27 cellular contexts compared by ENCODE assay signal in the genomic region with DNA sequence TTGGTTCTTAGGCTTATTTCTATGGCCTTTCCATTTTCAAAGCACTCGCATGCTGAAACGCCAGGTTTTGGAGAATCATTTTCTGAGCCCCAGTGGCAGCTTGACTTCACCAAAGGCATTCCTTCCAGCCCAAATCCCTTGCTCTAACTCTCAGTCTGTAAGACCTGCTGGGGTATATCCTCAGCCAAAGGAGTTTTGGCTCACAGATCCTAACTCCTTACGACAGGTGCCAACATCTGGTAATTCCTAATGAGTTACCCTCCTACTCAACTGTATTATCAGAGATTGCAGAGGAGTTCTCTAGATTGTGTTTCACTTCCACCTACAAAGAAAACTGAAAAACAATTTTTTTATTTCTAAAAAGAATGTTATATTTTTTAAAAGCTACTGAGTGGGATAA.
"Had no signal": no experiment of that assay in that cellular context is flagged by ENCODE, and none has a peak within 500 bp of the region (broad histone marks: within the 10 kb centered on the region; RNA-seq: fewer than 3 reads in every experiment).

No MANE protein-coding gene starts in this region.

- H3K36me3 Mint-ChIP-seq: naive thymus-derived CD8-positive, alpha-beta T cell; natural killer cell treated with Interleukin-12 subunit alpha and Interleukin-12 subunit beta and Interleukin-15 and Interleukin-18, amount 100 ng/mL, for 72 hours; stimulated activated effector memory CD8-positive, alpha-beta T cell treated with anti-CD3 and anti-CD28 coated beads, Interleukin-12 subunit alpha, Interleukin-12 subunit beta, amount 100 ng/mL, for 72 hours; stimulated activated naive B cell treated with anti-CD40 and anti-IgM and Interleukin-4, amounts not matched to agents 10 μg/mL and 1 μg/mL and 100 μg/mL, for 72 hours had no signal

- H3K9me3 ChIP-seq: pancreas, psoas muscle, right lobe of liver, stomach, thoracic aorta, thyroid gland, tibial nerve, upper lobe of left lung, vagina had no signal

- H3K36me3 ChIP-seq: pancreas, right lobe of liver, sigmoid colon, stomach, thoracic aorta, thyroid gland, tibial nerve, upper lobe of left lung, vagina had no signal

- DNase-seq: naive thymus-derived CD8-positive, alpha-beta T cell; nephron progenitor cell; occipital lobe; pancreas; psoas muscle; right cardiac atrium; right lobe of liver; sigmoid colon; small intestine; stimulated activated CD4-positive, alpha-beta T cell treated with anti-CD3 and anti-CD28 coated beads, Interleukin-15, amount 100 ng/mL, for 24 hours; stimulated activated CD4-positive, alpha-beta T cell treated with anti-CD3 and anti-CD28 coated beads, Interleukin-2, amount 100 ng/mL, for 24 hours; stimulated activated CD4-positive, alpha-beta T cell treated with anti-CD3 and anti-CD28 coated beads, Interleukin-2, amount 100 ng/mL, for 48 hours; stimulated activated CD4-positive, alpha-beta T cell treated with anti-CD3 and anti-CD28 coated beads, Interleukin-4, amount 100 ng/mL, for 24 hours; stimulated activated naive B cell treated with anti-CD40 and anti-IgM and Interleukin-4, amounts not matched to agents 10 μg/mL and 1 μg/mL and 100 μg/mL, for 72 hours; stimulated activated naive CD4-positive, alpha-beta T cell treated with Interleukin-2 at 50 U/mL for 16 hours; stomach; thyroid gland; trophoblast cell; upper lobe of left lung had no signal

- ATAC-seq: naive thymus-derived CD8-positive, alpha-beta T cell; natural killer cell treated with Interleukin-12 subunit alpha and Interleukin-12 subunit beta and Interleukin-15 and Interleukin-18, amount 100 ng/mL, for 72 hours; pancreas; psoas muscle; right cardiac atrium; right lobe of liver; stimulated activated effector memory CD8-positive, alpha-beta T cell treated with anti-CD3 and anti-CD28 coated beads, Interleukin-12 subunit alpha, Interleukin-12 subunit beta, amount 100 ng/mL, for 72 hours; stimulated activated naive B cell treated with anti-CD40 and anti-IgM and Interleukin-4, amounts not matched to agents 10 μg/mL and 1 μg/mL and 100 μg/mL, for 72 hours had no signal

- H3K4me3 ChIP-seq: pancreas, psoas muscle, right lobe of liver, sigmoid colon, stomach, thoracic aorta, thyroid gland, tibial nerve, upper lobe of left lung, vagina had no signal

- H3K9me3 Mint-ChIP-seq: naive thymus-derived CD8-positive, alpha-beta T cell; natural killer cell treated with Interleukin-12 subunit alpha and Interleukin-12 subunit beta and Interleukin-15 and Interleukin-18, amount 100 ng/mL, for 72 hours; nephron progenitor cell; neural crest cell; stimulated activated effector memory CD8-positive, alpha-beta T cell treated with anti-CD3 and anti-CD28 coated beads, Interleukin-12 subunit alpha, Interleukin-12 subunit beta, amount 100 ng/mL, for 72 hours; stimulated activated naive B cell treated with anti-CD40 and anti-IgM and Interleukin-4, amounts not matched to agents 10 μg/mL and 1 μg/mL and 100 μg/mL, for 72 hours; stimulated activated naive CD8-positive, alpha-beta T cell treated with anti-CD3 and anti-CD28 coated beads, Interleukin-15, Interleukin-2, amounts not matched to agents 100 ng/mL and 50 ng/mL, for 24 hours had no signal

- H3K4me3 Mint-ChIP-seq: naive thymus-derived CD8-positive, alpha-beta T cell; natural killer cell treated with Interleukin-12 subunit alpha and Interleukin-12 subunit beta and Interleukin-15 and Interleukin-18, amount 100 ng/mL, for 72 hours; nephron progenitor cell; neural crest cell; stimulated activated effector memory CD8-positive, alpha-beta T cell treated with anti-CD3 and anti-CD28 coated beads, Interleukin-12 subunit alpha, Interleukin-12 subunit beta, amount 100 ng/mL, for 72 hours; stimulated activated naive B cell treated with anti-CD40 and anti-IgM and Interleukin-4, amounts not matched to agents 10 μg/mL and 1 μg/mL and 100 μg/mL, for 72 hours; stimulated activated naive CD8-positive, alpha-beta T cell treated with anti-CD3 and anti-CD28 coated beads, Interleukin-15, Interleukin-2, amounts not matched to agents 100 ng/mL and 50 ng/mL, for 24 hours had no signal

- H3K27me3 Mint-ChIP-seq: progenitor cell of endocrine pancreas; stimulated activated naive CD8-positive, alpha-beta T cell treated with anti-CD3 and anti-CD28 coated beads, Interleukin-15, Interleukin-2, amounts not matched to agents 100 ng/mL and 50 ng/mL, for 24 hours had no signal

- H3K4me1 Mint-ChIP-seq: naive thymus-derived CD8-positive, alpha-beta T cell; neural crest cell; stimulated activated effector memory CD8-positive, alpha-beta T cell treated with anti-CD3 and anti-CD28 coated beads, Interleukin-12 subunit alpha, Interleukin-12 subunit beta, amount 100 ng/mL, for 72 hours; stimulated activated naive B cell treated with anti-CD40 and anti-IgM and Interleukin-4, amounts not matched to agents 10 μg/mL and 1 μg/mL and 100 μg/mL, for 72 hours had no signal

- H3K27ac ChIP-seq: pancreas, psoas muscle, right lobe of liver, sigmoid colon, stomach, thoracic aorta, thyroid gland, tibial nerve, upper lobe of left lung, vagina had no signal

- H3K27me3 ChIP-seq: pancreas, right lobe of liver, sigmoid colon, stomach, thyroid gland, tibial nerve, upper lobe of left lung, vagina had no signal

- H3K4me1 ChIP-seq: psoas muscle, right lobe of liver, sigmoid colon, stomach, thyroid gland, tibial nerve, upper lobe of left lung, vagina had no signal

- H3K27ac Mint-ChIP-seq: naive thymus-derived CD8-positive, alpha-beta T cell; natural killer cell treated with Interleukin-12 subunit alpha and Interleukin-12 subunit beta and Interleukin-15 and Interleukin-18, amount 100 ng/mL, for 72 hours; nephron progenitor cell; progenitor cell of endocrine pancreas; stimulated activated effector memory CD8-positive, alpha-beta T cell treated with anti-CD3 and anti-CD28 coated beads, Interleukin-12 subunit alpha, Interleukin-12 subunit beta, amount 100 ng/mL, for 72 hours; stimulated activated naive B cell treated with anti-CD40 and anti-IgM and Interleukin-4, amounts not matched to agents 10 μg/mL and 1 μg/mL and 100 μg/mL, for 72 hours; stimulated activated naive CD8-positive, alpha-beta T cell treated with anti-CD3 and anti-CD28 coated beads, Interleukin-15, Interleukin-2, amounts not matched to agents 100 ng/mL and 50 ng/mL, for 24 hours had no signal
